8 cellular contexts compared by ENCODE assay signal in genomic region chr2:204691911-204692510, GRCh38.
DNase-seq lines count a peak whose midpoint lies in the region; ATAC-seq and TF ChIP-seq lines count a peak whose summit lies in the region.

No MANE protein-coding gene starts in this region.

- H3K27me3 Mint-ChIP-seq in activated naive CD8-positive, alpha-beta T cell treated with anti-CD3 and anti-CD28 coated beads for 36 hours = no peaks in the 10 kb centered on the region

- H3K9me3 ChIP-seq in heart right ventricle = no peaks in the 10 kb centered on the region

- peaks cover 0 to 14% (median 3%) of the 10 kb centered on the region in 9 donors for H3K4me1 ChIP-seq in heart right ventricle

- no peaks in the 10 kb centered on the region for H3K36me3 Mint-ChIP-seq in activated naive CD8-positive, alpha-beta T cell treated with anti-CD3 and anti-CD28 coated beads for 36 hours

- TF ChIP-seq CTCF in heart right ventricle (IDR thresholded peaks at IDR 0.05) (peak; percentile 48 to 90 (median 76)), retinal pigment epithelial cell (conservative IDR thresholded peaks at IDR 0.05; ENCODE audit: low read depth, low read length) (peak; percentile 82)

- H3K4me3 ChIP-seq in heart right ventricle (no peak overlapping the region), retinal pigment epithelial cell (ENCODE audit: low read length) (no peak overlapping the region)

- peaks cover 3% of the 10 kb centered on the region for H3K4me1 Mint-ChIP-seq in activated naive CD8-positive, alpha-beta T cell treated with anti-CD3 and anti-CD28 coated beads for 36 hours

- no peak overlapping the region for H3K27ac Mint-ChIP-seq in activated naive CD8-positive, alpha-beta T cell treated with anti-CD3 and anti-CD28 coated beads for 36 hours

- peak overlapping the region in 1 of 10 donors; percentile 37 for H3K27ac ChIP-seq in heart right ventricle

- H3K9me3 Mint-ChIP-seq in activated naive CD8-positive, alpha-beta T cell treated with anti-CD3 and anti-CD28 coated beads for 36 hours = no peaks in the 10 kb centered on the region

- ATAC-seq in HG03103 (IDR thresholded peaks at IDR 0.05; ENCODE audit: low read depth, unreplicated experiment) (peak; percentile 68), heart right ventricle (peak in 7 of 8 donors; percentile 75 to 90 (median 85)), GM21526 (IDR thresholded peaks at IDR 0.05; ENCODE audit: low FRiP score, unreplicated experiment) (no peak)

- H3K27me3 ChIP-seq in heart right ventricle = no peaks in the 10 kb centered on the region

- DNase-seq in activated naive CD4-positive, alpha-beta T cell treated with Interleukin-2 at 50 U/mL for 16 hours = peak; percentile 3
- DNase-seq in activated naive CD4-positive, alpha-beta T cell (lab: John Stamatoyannopoulos, UW) = no peak
- DNase-seq in NCI-H446 treated with DMSO at 0.1 percent for 48 hours (lab: John Stamatoyannopoulos, UW) = peak; percentile 37
- peak; percentile 4 for DNase-seq in activated naive CD8-positive, alpha-beta T cell treated with anti-CD3 and anti-CD28 coated beads for 36 hours
- DNase-seq in heart right ventricle = peak in 1 of 2 donors; percentile 67
- peak; percentile 79 for DNase-seq in retinal pigment epithelial cell (ENCODE audit: low read depth)

- WGBS in heart right ventricle, 2 donors = 61 to 65% methylated on average over 2 of the region's 2 CpGs

- intact Hi-C loops in heart right ventricle (cut with DNase I) = loop anchor here in 9 of 10 donors (1.0 to 10.0 kb wide), 10 partner anchors 147 to 993 kb away; partner anchors contain the start of genes NRP2 (in 2 of the 9) and PARD3B (in 1 of the 9)

- H3K4me3 Mint-ChIP-seq in activated naive CD8-positive, alpha-beta T cell treated with anti-CD3 and anti-CD28 coated beads for 36 hours = no peak overlapping the region

- H3K36me3 ChIP-seq in heart right ventricle = no peaks in the 10 kb centered on the region

Comparison
In these comparisons a context has a peak if more than half of its experiments do, and no peak if none do; other contexts are left out.
1. DNase-seq: peak in activated naive CD4-positive, alpha-beta T cell treated with Interleukin-2 at 50 U/mL for 16 hours (single experiment), NCI-H446 treated with DMSO at 0.1 percent for 48 hours (single experiment), activated naive CD8-positive, alpha-beta T cell treated with anti-CD3 and anti-CD28 coated beads for 36 hours (single experiment) and retinal pigment epithelial cell (single experiment); none in activated naive CD4-positive, alpha-beta T cell (0 of 4).